Comparison of ENCODE assay signal across 1 cellular context in the genomic region with DNA sequence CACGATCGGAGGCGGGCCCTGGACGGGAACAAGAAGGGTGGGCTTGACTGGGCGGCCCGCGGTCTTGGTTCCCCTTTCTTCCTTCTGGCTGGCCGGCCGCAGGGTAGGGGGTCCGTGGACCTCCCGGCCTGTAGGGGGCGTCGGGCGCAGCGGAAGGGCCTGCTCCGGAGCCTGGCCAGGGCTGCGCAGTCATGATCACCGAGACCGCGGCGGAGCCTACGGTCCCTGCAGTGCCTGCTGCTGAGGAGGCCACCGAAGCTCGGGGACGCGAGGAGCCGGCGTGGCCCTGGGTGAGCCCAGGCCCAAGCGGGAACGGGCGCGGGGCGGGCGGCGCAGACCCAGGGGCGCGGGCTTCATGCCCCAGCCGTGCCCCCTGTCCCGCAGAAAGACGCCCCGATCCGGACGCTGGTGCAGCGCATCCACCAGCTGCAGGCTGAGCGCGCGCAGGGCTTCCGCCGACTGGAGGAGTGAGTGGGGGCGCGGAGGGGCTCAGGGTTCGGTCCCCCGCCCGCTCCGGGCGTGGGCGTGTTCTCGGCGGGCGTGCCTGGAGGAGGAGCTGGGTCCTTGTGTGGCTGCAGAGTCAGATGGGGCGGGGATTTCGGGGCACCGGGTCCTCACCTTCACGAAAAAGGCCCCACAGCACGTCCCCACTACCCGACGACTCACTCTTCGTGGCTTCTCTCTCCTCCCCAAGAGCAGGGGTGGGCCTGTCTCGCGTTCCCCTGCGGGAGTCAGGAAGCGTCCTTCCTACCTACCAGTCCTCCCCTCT.
TF ChIP-seq lines count a peak whose summit lies in the region.

A gene (plus strand): TSS at position 188 of the 769 bp plus-strand sequence. CDS start 4 bp downstream, at position 192.

TF ChIP-seq in HepG2, 621 proteins besides CTCF, POLR2A, EP300 and RAD21 (continued from another document and continues in another):
- TF ChIP-seq, protein P1, sequence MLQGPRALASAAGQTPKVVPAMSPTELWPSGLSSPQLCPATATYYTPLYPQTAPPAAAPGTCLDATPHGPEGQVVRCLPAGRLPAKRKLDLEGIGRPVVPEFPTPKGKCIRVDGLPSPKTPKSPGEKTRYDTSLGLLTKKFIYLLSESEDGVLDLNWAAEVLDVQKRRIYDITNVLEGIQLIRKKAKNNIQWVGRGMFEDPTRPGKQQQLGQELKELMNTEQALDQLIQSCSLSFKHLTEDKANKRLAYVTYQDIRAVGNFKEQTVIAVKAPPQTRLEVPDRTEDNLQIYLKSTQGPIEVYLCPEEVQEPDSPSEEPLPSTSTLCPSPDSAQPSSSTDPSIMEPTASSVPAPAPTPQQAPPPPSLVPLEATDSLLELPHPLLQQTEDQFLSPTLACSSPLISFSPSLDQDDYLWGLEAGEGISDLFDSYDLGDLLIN (CRISPR knock-in tag; IDR thresholded peaks at IDR 0.05; ENCODE audit: borderline replicate concordance), result 0 out of 2 replicates have a peak, but pooled peaks have one; percentile 31
- TF ChIP-seq, protein P2, sequence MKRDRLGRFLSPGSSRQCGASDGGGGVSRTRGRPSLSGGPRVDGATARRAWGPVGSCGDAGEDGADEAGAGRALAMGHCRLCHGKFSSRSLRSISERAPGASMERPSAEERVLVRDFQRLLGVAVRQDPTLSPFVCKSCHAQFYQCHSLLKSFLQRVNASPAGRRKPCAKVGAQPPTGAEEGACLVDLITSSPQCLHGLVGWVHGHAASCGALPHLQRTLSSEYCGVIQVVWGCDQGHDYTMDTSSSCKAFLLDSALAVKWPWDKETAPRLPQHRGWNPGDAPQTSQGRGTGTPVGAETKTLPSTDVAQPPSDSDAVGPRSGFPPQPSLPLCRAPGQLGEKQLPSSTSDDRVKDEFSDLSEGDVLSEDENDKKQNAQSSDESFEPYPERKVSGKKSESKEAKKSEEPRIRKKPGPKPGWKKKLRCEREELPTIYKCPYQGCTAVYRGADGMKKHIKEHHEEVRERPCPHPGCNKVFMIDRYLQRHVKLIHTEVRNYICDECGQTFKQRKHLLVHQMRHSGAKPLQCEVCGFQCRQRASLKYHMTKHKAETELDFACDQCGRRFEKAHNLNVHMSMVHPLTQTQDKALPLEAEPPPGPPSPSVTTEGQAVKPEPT (CRISPR knock-in tag; IDR thresholded peaks at IDR 0.05; ENCODE audit: low read depth), result no peak
- peak; percentile 71 for TF ChIP-seq CCAR2 (optimal IDR thresholded peaks at IDR 0.05; ENCODE audit: low read depth, low read length)
- TF ChIP-seq, protein P3, sequence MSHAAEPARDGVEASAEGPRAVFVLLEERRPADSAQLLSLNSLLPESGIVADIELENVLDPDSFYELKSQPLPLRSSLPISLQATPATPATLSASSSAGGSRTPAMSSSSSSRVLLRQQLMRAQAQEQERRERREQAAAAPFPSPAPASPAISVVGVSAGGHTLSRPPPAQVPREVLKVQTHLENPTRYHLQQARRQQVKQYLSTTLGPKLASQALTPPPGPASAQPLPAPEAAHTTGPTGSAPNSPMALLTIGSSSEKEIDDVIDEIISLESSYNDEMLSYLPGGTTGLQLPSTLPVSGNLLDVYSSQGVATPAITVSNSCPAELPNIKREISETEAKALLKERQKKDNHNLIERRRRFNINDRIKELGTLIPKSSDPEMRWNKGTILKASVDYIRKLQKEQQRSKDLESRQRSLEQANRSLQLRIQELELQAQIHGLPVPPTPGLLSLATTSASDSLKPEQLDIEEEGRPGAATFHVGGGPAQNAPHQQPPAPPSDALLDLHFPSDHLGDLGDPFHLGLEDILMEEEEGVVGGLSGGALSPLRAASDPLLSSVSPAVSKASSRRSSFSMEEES (CRISPR knock-in tag; IDR thresholded peaks at IDR 0.05), result no peak
- peak; percentile 70; the same call in 1 of the 2 replicates for TF ChIP-seq TSC22D2 (CRISPR knock-in tag; IDR thresholded peaks at IDR 0.05; ENCODE audit: borderline replicate concordance)
- no peak; the same call in 1 of the 2 replicates for TF ChIP-seq ZNF510 (CRISPR knock-in tag; IDR thresholded peaks at IDR 0.05; ENCODE audit: low read depth)
- peak; percentile 52; the same call in 1 of the 2 replicates for TF ChIP-seq KMT2A (CRISPR knock-in tag; IDR thresholded peaks at IDR 0.05)
- peak; percentile 65; the same call in 1 of the 2 replicates for TF ChIP-seq ZNF747 (CRISPR knock-in tag; IDR thresholded peaks at IDR 0.05; ENCODE audit: borderline replicate concordance)
- TF ChIP-seq MAFG (CRISPR knock-in tag; IDR thresholded peaks at IDR 0.05), result no peak
- TF ChIP-seq TARDBP (CRISPR knock-in tag; IDR thresholded peaks at IDR 0.05), result no peak; the same call in 1 of the 2 replicates
- peak; percentile 74 for TF ChIP-seq RBM22 (optimal IDR thresholded peaks at IDR 0.05; ENCODE audit: low read length)
- TF ChIP-seq ZNF350 (CRISPR knock-in tag; IDR thresholded peaks at IDR 0.05; ENCODE audit: borderline replicate concordance, low read depth), result peak; percentile 6
- TF ChIP-seq HDAC6 (IDR thresholded peaks at IDR 0.05; ENCODE audit: low read depth, low read length), result no peak
- TF ChIP-seq NFKBIZ (CRISPR knock-in tag; IDR thresholded peaks at IDR 0.05), result no peak; the same call in 1 of the 2 replicates
- TF ChIP-seq ZNF605 (CRISPR knock-in tag; IDR thresholded peaks at IDR 0.05), result no peak
- TF ChIP-seq SP2 (CRISPR knock-in tag; IDR thresholded peaks at IDR 0.05), result 0 out of 2 replicates have a peak, but pooled peaks have one; percentile 27
- no peak for TF ChIP-seq SMC3 (IDR thresholded peaks at IDR 0.05; ENCODE audit: low read length)
- TF ChIP-seq KLF13 (CRISPR knock-in tag; IDR thresholded peaks at IDR 0.05), result no peak
- peak; percentile 61 for TF ChIP-seq TEAD3 (CRISPR knock-in tag; optimal IDR thresholded peaks at IDR 0.05; ENCODE audit: borderline replicate concordance)
- TF ChIP-seq, protein P4, sequence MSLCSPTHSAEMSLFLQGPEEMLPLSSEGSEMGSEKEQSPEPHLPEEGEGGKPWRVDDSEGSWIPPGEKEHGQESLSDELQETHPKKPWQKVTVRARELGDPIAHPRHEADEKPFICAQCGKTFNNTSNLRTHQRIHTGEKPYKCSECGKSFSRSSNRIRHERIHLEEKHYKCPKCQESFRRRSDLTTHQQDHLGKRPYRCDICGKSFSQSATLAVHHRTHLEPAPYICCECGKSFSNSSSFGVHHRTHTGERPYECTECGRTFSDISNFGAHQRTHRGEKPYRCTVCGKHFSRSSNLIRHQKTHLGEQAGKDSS (CRISPR knock-in tag; IDR thresholded peaks at IDR 0.05; ENCODE audit: borderline replicate concordance, low read depth), result peak; percentile 87; the same call in 1 of the 2 replicates
- TF ChIP-seq MED13 (CRISPR knock-in tag; IDR thresholded peaks at IDR 0.05), result 0 out of 2 replicates have a peak, but pooled peaks have one; percentile 16
- TF ChIP-seq ZNF75D (CRISPR knock-in tag; IDR thresholded peaks at IDR 0.05; ENCODE audit: borderline replicate concordance), result no peak
- no peak for TF ChIP-seq RORA (CRISPR knock-in tag; IDR thresholded peaks at IDR 0.05)
- TF ChIP-seq ZNF598 (CRISPR knock-in tag; IDR thresholded peaks at IDR 0.05; ENCODE audit: borderline replicate concordance), result no peak
- no peak for TF ChIP-seq STAT5B (CRISPR knock-in tag; IDR thresholded peaks at IDR 0.05)
- TF ChIP-seq, protein P5, sequence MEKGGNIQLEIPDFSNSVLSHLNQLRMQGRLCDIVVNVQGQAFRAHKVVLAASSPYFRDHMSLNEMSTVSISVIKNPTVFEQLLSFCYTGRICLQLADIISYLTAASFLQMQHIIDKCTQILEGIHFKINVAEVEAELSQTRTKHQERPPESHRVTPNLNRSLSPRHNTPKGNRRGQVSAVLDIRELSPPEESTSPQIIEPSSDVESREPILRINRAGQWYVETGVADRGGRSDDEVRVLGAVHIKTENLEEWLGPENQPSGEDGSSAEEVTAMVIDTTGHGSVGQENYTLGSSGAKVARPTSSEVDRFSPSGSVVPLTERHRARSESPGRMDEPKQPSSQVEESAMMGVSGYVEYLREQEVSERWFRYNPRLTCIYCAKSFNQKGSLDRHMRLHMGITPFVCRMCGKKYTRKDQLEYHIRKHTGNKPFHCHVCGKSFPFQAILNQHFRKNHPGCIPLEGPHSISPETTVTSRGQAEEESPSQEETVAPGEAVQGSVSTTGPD (CRISPR knock-in tag; IDR thresholded peaks at IDR 0.05), result no peak
- TF ChIP-seq NONO (IDR thresholded peaks at IDR 0.05), result no peak
- peak; percentile 52; the same call in 1 of the 2 replicates for TF ChIP-seq NONO (CRISPR knock-in tag; conservative IDR thresholded peaks at IDR 0.05)
- TF ChIP-seq, protein P6, sequence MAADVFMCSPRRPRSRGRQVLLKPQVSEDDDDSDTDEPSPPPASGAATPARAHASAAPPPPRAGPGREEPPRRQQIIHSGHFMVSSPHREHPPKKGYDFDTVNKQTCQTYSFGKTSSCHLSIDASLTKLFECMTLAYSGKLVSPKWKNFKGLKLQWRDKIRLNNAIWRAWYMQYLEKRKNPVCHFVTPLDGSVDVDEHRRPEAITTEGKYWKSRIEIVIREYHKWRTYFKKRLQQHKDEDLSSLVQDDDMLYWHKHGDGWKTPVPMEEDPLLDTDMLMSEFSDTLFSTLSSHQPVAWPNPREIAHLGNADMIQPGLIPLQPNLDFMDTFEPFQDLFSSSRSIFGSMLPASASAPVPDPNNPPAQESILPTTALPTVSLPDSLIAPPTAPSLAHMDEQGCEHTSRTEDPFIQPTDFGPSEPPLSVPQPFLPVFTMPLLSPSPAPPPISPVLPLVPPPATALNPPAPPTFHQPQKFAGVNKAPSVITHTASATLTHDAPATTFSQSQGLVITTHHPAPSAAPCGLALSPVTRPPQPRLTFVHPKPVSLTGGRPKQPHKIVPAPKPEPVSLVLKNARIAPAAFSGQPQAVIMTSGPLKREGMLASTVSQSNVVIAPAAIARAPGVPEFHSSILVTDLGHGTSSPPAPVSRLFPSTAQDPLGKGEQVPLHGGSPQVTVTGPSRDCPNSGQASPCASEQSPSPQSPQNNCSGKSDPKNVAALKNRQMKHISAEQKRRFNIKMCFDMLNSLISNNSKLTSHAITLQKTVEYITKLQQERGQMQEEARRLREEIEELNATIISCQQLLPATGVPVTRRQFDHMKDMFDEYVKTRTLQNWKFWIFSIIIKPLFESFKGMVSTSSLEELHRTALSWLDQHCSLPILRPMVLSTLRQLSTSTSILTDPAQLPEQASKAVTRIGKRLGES (CRISPR knock-in tag; IDR thresholded peaks at IDR 0.05; ENCODE audit: borderline replicate concordance), result no peak
- TF ChIP-seq, protein P7, sequence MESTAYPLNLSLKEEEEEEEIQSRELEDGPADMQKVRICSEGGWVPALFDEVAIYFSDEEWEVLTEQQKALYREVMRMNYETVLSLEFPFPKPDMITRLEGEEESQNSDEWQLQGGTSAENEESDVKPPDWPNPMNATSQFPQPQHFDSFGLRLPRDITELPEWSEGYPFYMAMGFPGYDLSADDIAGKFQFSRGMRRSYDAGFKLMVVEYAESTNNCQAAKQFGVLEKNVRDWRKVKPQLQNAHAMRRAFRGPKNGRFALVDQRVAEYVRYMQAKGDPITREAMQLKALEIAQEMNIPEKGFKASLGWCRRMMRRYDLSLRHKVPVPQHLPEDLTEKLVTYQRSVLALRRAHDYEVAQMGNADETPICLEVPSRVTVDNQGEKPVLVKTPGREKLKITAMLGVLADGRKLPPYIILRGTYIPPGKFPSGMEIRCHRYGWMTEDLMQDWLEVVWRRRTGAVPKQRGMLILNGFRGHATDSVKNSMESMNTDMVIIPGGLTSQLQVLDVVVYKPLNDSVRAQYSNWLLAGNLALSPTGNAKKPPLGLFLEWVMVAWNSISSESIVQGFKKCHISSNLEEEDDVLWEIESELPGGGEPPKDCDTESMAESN (CRISPR knock-in tag; conservative IDR thresholded peaks at IDR 0.05), result no peak; the same call in 1 of the 2 replicates
- TF ChIP-seq NFIB (CRISPR knock-in tag; IDR thresholded peaks at IDR 0.05; ENCODE audit: borderline replicate concordance), result no peak
- peak; percentile 13; the same call in 1 of the 2 replicates for TF ChIP-seq ZNF761 (CRISPR knock-in tag; conservative IDR thresholded peaks at IDR 0.05)
- TF ChIP-seq ZKSCAN1 (IDR thresholded peaks at IDR 0.05; ENCODE audit: low read length), result no peak
- no peak for TF ChIP-seq ZNF383 (CRISPR knock-in tag; IDR thresholded peaks at IDR 0.05; ENCODE audit: borderline replicate concordance)
- no peak; the same call in 1 of the 2 replicates for TF ChIP-seq ZNF430 (CRISPR knock-in tag; IDR thresholded peaks at IDR 0.05)
- TF ChIP-seq ZNF496 (CRISPR knock-in tag; IDR thresholded peaks at IDR 0.05; ENCODE audit: insufficient replicate concordance), result no peak
- TF ChIP-seq MEF2D (CRISPR knock-in tag; IDR thresholded peaks at IDR 0.05), result 0 out of 2 replicates have a peak, but pooled peaks have one; percentile 24
- TF ChIP-seq SMARCE1 (IDR thresholded peaks at IDR 0.05; ENCODE audit: borderline replicate concordance), result no peak
- TF ChIP-seq, protein P8, sequence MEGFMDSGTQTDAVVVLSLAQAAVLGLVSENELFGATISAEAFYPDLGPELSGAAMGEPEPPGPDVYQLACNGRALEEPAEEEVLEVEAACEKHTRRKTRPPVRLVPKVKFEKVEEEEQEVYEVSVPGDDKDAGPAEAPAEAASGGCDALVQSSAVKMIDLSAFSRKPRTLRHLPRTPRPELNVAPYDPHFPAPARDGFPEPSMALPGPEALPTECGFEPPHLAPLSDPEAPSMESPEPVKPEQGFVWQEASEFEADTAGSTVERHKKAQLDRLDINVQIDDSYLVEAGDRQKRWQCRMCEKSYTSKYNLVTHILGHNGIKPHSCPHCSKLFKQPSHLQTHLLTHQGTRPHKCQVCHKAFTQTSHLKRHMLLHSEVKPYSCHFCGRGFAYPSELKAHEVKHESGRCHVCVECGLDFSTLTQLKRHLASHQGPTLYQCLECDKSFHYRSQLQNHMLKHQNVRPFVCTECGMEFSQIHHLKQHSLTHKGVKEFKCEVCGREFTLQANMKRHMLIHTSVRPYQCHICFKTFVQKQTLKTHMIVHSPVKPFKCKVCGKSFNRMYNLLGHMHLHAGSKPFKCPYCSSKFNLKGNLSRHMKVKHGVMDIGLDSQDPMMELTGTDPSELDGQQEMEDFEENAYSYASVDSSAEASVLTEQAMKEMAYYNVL (CRISPR knock-in tag; IDR thresholded peaks at IDR 0.05; ENCODE audit: borderline replicate concordance), result peak; percentile 81
- TF ChIP-seq MBNL3 (CRISPR knock-in tag; conservative IDR thresholded peaks at IDR 0.05), result no peak
- peak; percentile 40; the same call in 1 of the 2 replicates for TF ChIP-seq TOPORS (CRISPR knock-in tag; IDR thresholded peaks at IDR 0.05)
- TF ChIP-seq, protein P9, sequence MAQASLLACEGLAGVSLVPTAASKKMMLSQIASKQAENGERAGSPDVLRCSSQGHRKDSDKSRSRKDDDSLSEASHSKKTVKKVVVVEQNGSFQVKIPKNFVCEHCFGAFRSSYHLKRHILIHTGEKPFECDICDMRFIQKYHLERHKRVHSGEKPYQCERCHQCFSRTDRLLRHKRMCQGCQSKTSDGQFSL (CRISPR knock-in tag; IDR thresholded peaks at IDR 0.05), result 0 out of 2 replicates have a peak, but pooled peaks have one; percentile 31
- TF ChIP-seq CBX5 (CRISPR knock-in tag; IDR thresholded peaks at IDR 0.05; ENCODE audit: borderline replicate concordance), result peak; percentile 82; the same call in 1 of the 2 replicates
- TF ChIP-seq, protein P10, sequence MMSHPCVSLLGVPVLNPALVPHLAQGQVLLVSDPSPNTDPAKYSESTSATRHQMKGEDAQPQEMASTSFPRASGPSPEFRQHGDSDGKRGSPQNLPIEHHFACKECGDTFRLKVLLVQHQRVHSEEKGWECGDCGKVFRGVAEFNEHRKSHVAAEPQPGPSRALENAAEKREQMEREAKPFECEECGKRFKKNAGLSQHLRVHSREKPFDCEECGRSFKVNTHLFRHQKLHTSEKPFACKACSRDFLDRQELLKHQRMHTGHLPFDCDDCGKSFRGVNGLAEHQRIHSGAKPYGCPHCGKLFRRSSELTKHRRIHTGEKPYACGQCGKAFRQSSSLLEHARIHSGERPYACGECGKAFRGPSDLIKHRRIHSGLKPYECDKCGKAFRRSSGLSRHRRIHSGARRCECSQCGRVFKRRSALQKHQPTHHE (CRISPR knock-in tag; IDR thresholded peaks at IDR 0.05; ENCODE audit: borderline replicate concordance), result peak; percentile 75; the same call in 1 of the 2 replicates
- TF ChIP-seq ZNF234 (CRISPR knock-in tag; conservative IDR thresholded peaks at IDR 0.05), result peak; percentile 31; the same call in 1 of the 2 replicates
